In genomic region chr11:88357323-88358039, GRCh38 we compare ENCODE assay signal across 8 cellular contexts. TPM values are rescaled to one million over a fixed set of nuclear protein-coding genes. Genes with fewer than 3 reads are reported as not detected.
DNase-seq lines count a peak whose midpoint lies in the region; ATAC-seq and TF ChIP-seq lines count a peak whose summit lies in the region.

No MANE protein-coding gene starts in this region.

- H3K27me3 ChIP-seq in mammary epithelial cell (ENCODE audit: insufficient read depth, low read length) (no peaks in the 10 kb centered on the region), endodermal cell (ENCODE audit: control insufficient read depth, insufficient read depth, low read length, poor library complexity, severe bottlenecking) (no peaks in the 10 kb centered on the region)

- H3K4me2 ChIP-seq in mammary epithelial cell (ENCODE audit: insufficient read depth, low read depth, low read length) = peak overlapping the region; percentile 29

- H3K27ac ChIP-seq in mammary epithelial cell (ENCODE audit: insufficient read depth, low read depth, low read length) (no peak overlapping the region), endodermal cell (ENCODE audit: low read depth, low read length) (no peak overlapping the region)

- peak; percentile 56 for ATAC-seq in GM18498 (IDR thresholded peaks at IDR 0.05; ENCODE audit: unreplicated experiment)
- peak; percentile 36 for ATAC-seq in GM21423 (IDR thresholded peaks at IDR 0.05; ENCODE audit: unreplicated experiment)
- ATAC-seq in HG03521 (IDR thresholded peaks at IDR 0.05; ENCODE audit: unreplicated experiment) = peak; percentile 37

- no peaks in the 10 kb centered on the region for H3K27me3 Mint-ChIP-seq in endodermal cell (ENCODE audit: insufficient read depth)

- TF ChIP-seq CTCF in mammary epithelial cell (conservative IDR thresholded peaks at IDR 0.05 in 1 of 2, IDR thresholded peaks at IDR 0.05 in 1 of 2; ENCODE audit: extremely low read depth in 1 of 2, insufficient read depth in 1 of 2, low read depth in 1 of 2, low read length in 2 of 2) (no peak), endodermal cell (conservative IDR thresholded peaks at IDR 0.05) (no peak)

- H3K4me3 ChIP-seq in mammary epithelial cell (replicated peaks in 1 of 3; ENCODE audit: insufficient read depth in 1 of 3, low read depth in 2 of 3, low read length in 3 of 3) (no peak overlapping the region), endodermal cell (ENCODE audit: low read length) (no peak overlapping the region)

- dilution Hi-C loops in mammary epithelial cell (cut with HindIII; ENCODE audit: low sequenced_read_pairs) = no loop called here

- intact Hi-C loops in mammary epithelial cell (cut with micrococcal nuclease) = no loop called here

- H3K36me3 ChIP-seq in mammary epithelial cell (ENCODE audit: insufficient read depth, low read length) (no peaks in the 10 kb centered on the region), endodermal cell (ENCODE audit: control insufficient read depth, insufficient read depth, low read length) (no peaks in the 10 kb centered on the region)

- 92% methylated on average over 3 of the region's 3 CpGs for WGBS in mammary epithelial cell (ENCODE audit: low coverage, missing lambda C conversion rate)
- WGBS in endodermal cell (ENCODE audit: insufficient coverage in 1 of 2, insufficient read length in 1 of 2), 2 experiments = 76 to 92% methylated on average over 2 to 3 of the region's 3 CpGs

- CTCF ChIA-PET in mammary epithelial cell (lab: Charles Lee; ENCODE audit: low non-redundant PET) = no interaction called here

- H3K9me3 ChIP-seq in mammary epithelial cell (replicated peaks; ENCODE audit: insufficient read depth, low read length) = no peaks in the 10 kb centered on the region
- H3K9me3 ChIP-seq in endodermal cell (ENCODE audit: control insufficient read depth, low read length) = no peaks in the 10 kb centered on the region

- peak overlapping the region; percentile 61 for H2AFZ ChIP-seq in mammary epithelial cell (ENCODE audit: low read depth, low read length)

- DNase-seq in mammary epithelial cell = no peak
- no peak for DNase-seq in stimulated activated CD8-positive, alpha-beta memory T cell treated with anti-CD3 and anti-CD28 coated beads, Interleukin-4, amount 100 ng/mL, for 48 hours
- no peak for DNase-seq in foreskin melanocyte
- DNase-seq in germinal center (ENCODE audit: low spot score) = no peak
- no peak for DNase-seq in endodermal cell

- H3K27ac Mint-ChIP-seq in endodermal cell = no peak overlapping the region

- H3K4me1 ChIP-seq in mammary epithelial cell (ENCODE audit: insufficient read depth, low read length) = no peaks in the 10 kb centered on the region
- no peaks in the 10 kb centered on the region for H3K4me1 ChIP-seq in endodermal cell (ENCODE audit: control insufficient read depth, insufficient read depth, low read length)

- no peaks in the 10 kb centered on the region for H3K79me2 ChIP-seq in mammary epithelial cell (ENCODE audit: insufficient read depth, low read length)

- H3K36me3 Mint-ChIP-seq in endodermal cell (ENCODE audit: low read depth) = no peaks in the 10 kb centered on the region

- H4K20me1 ChIP-seq in mammary epithelial cell (ENCODE audit: insufficient read depth, low read length) = no peaks in the 10 kb centered on the region

- BruUV-seq in mammary epithelial cell (replicated peaks; lab: Mats Ljungman, UMichigan) = no TSS peak

- H3K9ac ChIP-seq in mammary epithelial cell (ENCODE audit: insufficient read depth, low read length) = no peak overlapping the region
- H3K9ac ChIP-seq in endodermal cell (ENCODE audit: extremely low read depth, low read length, poor library complexity, severe bottlenecking) = no peak overlapping the region

- peaks cover 8% of the 10 kb centered on the region for H3K4me1 Mint-ChIP-seq in endodermal cell

- in situ Hi-C loops in mammary epithelial cell (cut with MboI; ENCODE audit: low sequenced_read_pairs in 2 of 2) = no loop called here

- H3K9me3 Mint-ChIP-seq in endodermal cell = no peaks in the 10 kb centered on the region

- H3K4me3 Mint-ChIP-seq in endodermal cell = no peak overlapping the region

RNA-seq across cellular contexts. Expression of gene CTSC, which starts 19.9 kb away (rescaled TPM):
- total RNA-seq in mammary epithelial cell (100 to 1,000 TPM; 192 to 609 TPM), endodermal cell (100 to 1,000 TPM; 234 to 273 TPM)
- polyA plus RNA-seq in mammary epithelial cell = 776 TPM
- polyA minus RNA-seq in mammary epithelial cell = 436 TPM
- polyA plus RNA-seq in endodermal cell (2013, experiment 1 of 2) = 116 TPM
- polyA plus RNA-seq in endodermal cell (2013, experiment 2 of 2) = 98.1 TPM
